Comparison of ENCODE assay signal across 12 cellular contexts in genomic region chr7:87330316-87330715, GRCh38.
"Had no signal": no experiment of that assay in that cellular context is flagged by ENCODE, and none has a peak within 500 bp of the region (broad histone marks: within the 10 kb centered on the region; RNA-seq: fewer than 3 reads in every experiment).

No MANE protein-coding gene starts in this region.

- H3K4me3 ChIP-seq: gastroesophageal sphincter, pancreas, thoracic aorta had no signal

- H3K36me3 ChIP-seq: pancreas had no signal

- H3K27ac ChIP-seq: gastroesophageal sphincter, pancreas, thoracic aorta had no signal

- DNase-seq: activated B cell treated with CpG ODN at 0.5 μM for 24 hours; activated CD4-positive, alpha-beta T cell treated with anti-CD3 and anti-CD28 coated beads for 48 hours; activated naive CD4-positive, alpha-beta T cell treated with Interleukin-2 at 50 U/mL for 16 hours; activated naive CD8-positive, alpha-beta T cell treated with anti-CD3 and anti-CD28 coated beads, Interleukin-2, amount 50 U/mL, for 24 hours; aorta; islet precursor cell; pancreas had no signal

- H3K4me1 Mint-ChIP-seq: activated B cell treated with CpG ODN at 0.5 μM for 24 hours; activated naive CD8-positive, alpha-beta T cell treated with anti-CD3 and anti-CD28 coated beads, Interleukin-2, amount 50 U/mL, for 24 hours; activated T-helper 17 cell treated with anti-CD3 and anti-CD28 coated beads, Interleukin-2, amount 50 U/mL, for 72 hours; neural crest cell; stimulated activated effector memory CD8-positive, alpha-beta T cell treated with anti-CD3 and anti-CD28 coated beads, Interleukin-12 subunit alpha, Interleukin-12 subunit beta, amount 100 ng/mL, for 72 hours had no signal

- H3K27ac Mint-ChIP-seq: activated B cell treated with CpG ODN at 0.5 μM for 24 hours; activated naive CD8-positive, alpha-beta T cell treated with anti-CD3 and anti-CD28 coated beads, Interleukin-2, amount 50 U/mL, for 24 hours; stimulated activated effector memory CD8-positive, alpha-beta T cell treated with anti-CD3 and anti-CD28 coated beads, Interleukin-12 subunit alpha, Interleukin-12 subunit beta, amount 100 ng/mL, for 72 hours had no signal

- H3K4me3 Mint-ChIP-seq: activated B cell treated with CpG ODN at 0.5 μM for 24 hours; activated naive CD8-positive, alpha-beta T cell treated with anti-CD3 and anti-CD28 coated beads, Interleukin-2, amount 50 U/mL, for 24 hours; activated T-helper 17 cell treated with anti-CD3 and anti-CD28 coated beads, Interleukin-2, amount 50 U/mL, for 72 hours; neural crest cell; stimulated activated effector memory CD8-positive, alpha-beta T cell treated with anti-CD3 and anti-CD28 coated beads, Interleukin-12 subunit alpha, Interleukin-12 subunit beta, amount 100 ng/mL, for 72 hours had no signal

- H3K27me3 Mint-ChIP-seq: activated B cell treated with CpG ODN at 0.5 μM for 24 hours; activated naive CD8-positive, alpha-beta T cell treated with anti-CD3 and anti-CD28 coated beads, Interleukin-2, amount 50 U/mL, for 24 hours; activated T-helper 17 cell treated with anti-CD3 and anti-CD28 coated beads, Interleukin-2, amount 50 U/mL, for 72 hours had no signal

- H3K27me3 ChIP-seq: gastroesophageal sphincter, pancreas had no signal

- H3K4me1 ChIP-seq: gastroesophageal sphincter, pancreas had no signal

- H3K36me3 Mint-ChIP-seq: stimulated activated effector memory CD8-positive, alpha-beta T cell treated with anti-CD3 and anti-CD28 coated beads, Interleukin-12 subunit alpha, Interleukin-12 subunit beta, amount 100 ng/mL, for 72 hours had no signal

- H3K9me3 ChIP-seq: pancreas had no signal
